In genomic region chr9:128339761-128340690, GRCh38 we compare ENCODE assay signal across 8 cellular contexts. TPM values are rescaled to one million over a fixed set of nuclear protein-coding genes. Genes with fewer than 3 reads are reported as not detected.
DNase-seq lines count a peak whose midpoint lies in the region; TF ChIP-seq lines count a peak whose summit lies in the region.

Gene SLC27A4, plus strand, starts transcription at chr9:128340527. Its CDS starts 2,606 bp downstream, at chr9:128343133.

- CTCF ChIA-PET in HEK293T (lab: Yijun Ruan, JAX): interaction anchor here (1.5 kb wide), 1 partner anchor 22 kb away, joined by 7 read pairs; no protein-coding TSS in a partner anchor

- H3K9me3 ChIP-seq in right atrium auricular region: no peaks in the 10 kb centered on the region
- no peaks in the 10 kb centered on the region for H3K9me3 ChIP-seq in uterus

- TF ChIP-seq CTCF in right atrium auricular region (IDR thresholded peaks at IDR 0.05) (no peak), uterus (IDR thresholded peaks at IDR 0.05) (peak in 1 of 4 experiments; percentile 26)

- H3K27ac ChIP-seq in right atrium auricular region (peak within 1 kb of the TSS; percentile 71 to 82), uterus (peak within 1 kb of the TSS; percentile 71 to 79)

- intact Hi-C loops in uterus (cut with DNase I; ENCODE audit: low total_unique reads): no loop called here

- DNase-seq in GM03348 (ENCODE audit: low spot score): peak; percentile 95
- peak; percentile 90 for DNase-seq in HEK293T (ENCODE audit: extremely low spot score)
- peak; percentile 62 for DNase-seq in NCI-H1092 (lab: John Stamatoyannopoulos, UW)
- DNase-seq in T-helper 2 cell: peak; percentile 64 to 90 (median 77)
- peak in 45 of 56 donors; percentile 13 to 78 (median 52) for DNase-seq in amygdala (lab: John Stamatoyannopoulos, UW)
- no peak for DNase-seq in right atrium auricular region (ENCODE audit: low spot score)
- no peak for DNase-seq in pulmonary artery endothelial cell (ENCODE audit: low read depth, low spot score)
- DNase-seq in uterus: peak; percentile 48 to 65

- POLR2A ChIA-PET in HEK293T (lab: Yijun Ruan, JAX): interaction anchor here (0.6 to 1.0 kb wide), 5 partner anchors 10 to 80 kb away, joined by 3 to 4 read pairs (median 3); no protein-coding TSS in a partner anchor

- H3K4me3 ChIP-seq in right atrium auricular region (peak within 1 kb of the TSS; percentile 84 to 88), uterus (peak within 1 kb of the TSS; percentile 69 to 88)

- TF ChIP-seq POLR2A in uterus (IDR thresholded peaks at IDR 0.05): peak in 1 of 2 donors; percentile 28

- H3K4me1 ChIP-seq in right atrium auricular region (peaks cover 0 to 15% of the 10 kb centered on the region in 2 donors), uterus (peaks cover 0 to 12% of the 10 kb centered on the region in 2 donors)

- no peaks in the 10 kb centered on the region for H3K27me3 ChIP-seq in right atrium auricular region
- H3K27me3 ChIP-seq in uterus: no peaks in the 10 kb centered on the region

- H3K36me3 ChIP-seq in right atrium auricular region: peaks cover 24% of the 10 kb centered on the region
- H3K36me3 ChIP-seq in uterus: no peaks in the 10 kb centered on the region

TF ChIP-seq in HEK293T, 16 proteins besides CTCF, POLR2A, EP300 and RAD21:
- TF ChIP-seq BHLHE40 (IDR thresholded peaks at IDR 0.05; ENCODE audit: borderline replicate concordance) (no peak), CTBP1 (IDR thresholded peaks at IDR 0.05; ENCODE audit: borderline replicate concordance) (no peak)
TF ChIP-seq in HEK293T: peak in this region for 0.

RNA-seq across cellular contexts. Expression of gene SLC27A4, which starts in this region (rescaled TPM):
- total RNA-seq in right atrium auricular region: 10 to 100 TPM; 16.6 to 26.9 TPM
- total RNA-seq in pulmonary artery endothelial cell: 27.2 and 41.3 TPM in 2 replicates
- 10 to 100 TPM in 2 of 4 donors, 1 to 10 TPM in 2; 4.6 to 22.7 (median 9.5) TPM for total RNA-seq in uterus

Comparison
In these comparisons a context has a peak if more than half of its experiments do, and no peak if none do; other contexts are left out.
1. DNase-seq: peak in GM03348 (single experiment), HEK293T (single experiment), NCI-H1092 (single experiment), T-helper 2 cell (5 of 5), amygdala (45 of 56) and uterus (2 of 2); none in right atrium auricular region (single experiment) and pulmonary artery endothelial cell (single experiment).